ENCODE assay signal across 8 cellular contexts in the genomic region with DNA sequence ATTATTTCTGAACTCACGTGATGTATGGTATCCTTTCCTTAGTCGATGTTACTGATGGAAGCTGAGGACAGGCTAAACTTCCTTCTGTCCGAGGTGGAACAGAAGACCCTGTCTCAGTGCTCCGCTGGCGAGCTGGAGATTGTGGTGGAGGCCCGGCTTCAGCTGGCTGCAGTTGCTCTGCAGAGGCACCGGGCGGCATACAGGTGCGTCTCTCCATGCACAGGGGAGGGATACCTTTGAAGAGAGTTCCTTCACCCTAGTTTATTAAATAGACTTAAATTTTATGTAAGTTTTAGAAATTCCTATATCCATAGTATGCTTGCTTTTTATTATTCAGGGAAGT.
DNase-seq lines count a peak whose midpoint lies in the region; ATAC-seq and TF ChIP-seq lines count a peak whose summit lies in the region.

No MANE protein-coding gene starts in this region.

- no peaks in the 10 kb centered on the region for H3K9me3 Mint-ChIP-seq in Caco-2 (ENCODE audit: unreplicated experiment)
- H3K9me3 Mint-ChIP-seq in chondrocyte (ENCODE audit: low read depth): no peaks in the 10 kb centered on the region
- no peaks in the 10 kb centered on the region for H3K9me3 Mint-ChIP-seq in natural killer cell

- no peaks in the 10 kb centered on the region for H3K27me3 Mint-ChIP-seq in Caco-2 (ENCODE audit: insufficient read depth, unreplicated experiment)
- no peaks in the 10 kb centered on the region for H3K27me3 Mint-ChIP-seq in chondrocyte (ENCODE audit: low read depth)
- no peaks in the 10 kb centered on the region for H3K27me3 Mint-ChIP-seq in natural killer cell (ENCODE audit: low read depth in 2 of 2)

- CTCF ChIA-PET in Caco-2 (lab: Charles Lee) (no interaction called here), RWPE1 (lab: Yijun Ruan, JAX) (interaction anchor here (0.6 to 0.7 kb wide), 4 partner anchors 21 to 685 kb away, joined by 3 to 4 read pairs (median 4); no protein-coding TSS in a partner anchor)

- peak overlapping the region; percentile 63 for H3K4me3 Mint-ChIP-seq in Caco-2 (ENCODE audit: unreplicated experiment)
- H3K4me3 Mint-ChIP-seq in chondrocyte (ENCODE audit: unreplicated experiment): peak overlapping the region; percentile 61
- H3K4me3 Mint-ChIP-seq in natural killer cell: peak overlapping the region; percentile 88

- no peaks in the 10 kb centered on the region for H3K36me3 ChIP-seq in Caco-2 (ENCODE audit: control insufficient read depth, insufficient read depth, low read length)

- no peaks in the 10 kb centered on the region for H3K9me3 ChIP-seq in Caco-2

- H3K27ac ChIP-seq in RWPE1: peak overlapping the region; percentile 36; the same call in 1 of the 2 replicates

- POLR2A ChIA-PET in Caco-2 (lab: Charles Lee) (no interaction called here), RWPE1 (lab: Yijun Ruan, JAX; ENCODE audit: low non-redundant PET) (no interaction called here)

- H3K36me3 Mint-ChIP-seq in Caco-2 (ENCODE audit: insufficient read depth, unreplicated experiment) (no peaks in the 10 kb centered on the region), chondrocyte (ENCODE audit: low read depth) (no peaks in the 10 kb centered on the region), natural killer cell (no peaks in the 10 kb centered on the region)

- TF ChIP-seq CTCF in Caco-2 (IDR thresholded peaks at IDR 0.05; ENCODE audit: insufficient read depth in 1 of 2, low read depth in 1 of 2, low read length in 1 of 2, severe bottlenecking in 1 of 2, unreplicated experiment in 1 of 2) (peak; percentile 20 to 26), RWPE1 (conservative IDR thresholded peaks at IDR 0.05; ENCODE audit: low read depth) (peak; percentile 46), chondrocyte (IDR thresholded peaks at IDR 0.05) (no peak), natural killer cell (IDR thresholded peaks at IDR 0.05) (no peak)

- no peaks in the 10 kb centered on the region for H3K4me1 Mint-ChIP-seq in Caco-2 (ENCODE audit: low read depth, unreplicated experiment)
- peaks cover 5% of the 10 kb centered on the region for H3K4me1 Mint-ChIP-seq in chondrocyte (ENCODE audit: low read depth)
- peaks cover 0 to 4% of the 10 kb centered on the region in 2 donors for H3K4me1 Mint-ChIP-seq in natural killer cell

- ATAC-seq in GM19372 (IDR thresholded peaks at IDR 0.05; ENCODE audit: low read depth, unreplicated experiment) (peak; percentile 85), HG03280 (IDR thresholded peaks at IDR 0.05; ENCODE audit: unreplicated experiment) (peak; percentile 36), natural killer cell (peak; percentile 36 to 60 (median 58))

- no TSS peak for BruUV-seq in Caco-2 (replicated peaks; lab: Mats Ljungman, UMichigan)

- H3K4me1 ChIP-seq in Caco-2: no peaks in the 10 kb centered on the region

- DNase-seq in Caco-2 (peak; percentile 35 to 44), RWPE1 (ENCODE audit: low spot score) (peak; percentile 27), chondrocyte (ENCODE audit: low spot score) (no peak), natural killer cell (no peak), nucleus accumbens (lab: John Stamatoyannopoulos, UW) (no peak), SW 1271 (lab: John Stamatoyannopoulos, UW) (no peak)

- no peak overlapping the region for H3K4me3 ChIP-seq in Caco-2 (ENCODE audit: low read depth, low read length)

- intact Hi-C loops in Caco-2 (cut with micrococcal nuclease; ENCODE audit: unreplicated experiment): no loop called here
- intact Hi-C loops in natural killer cell (cut with micrococcal nuclease): no loop called here

- H3K27ac Mint-ChIP-seq in Caco-2 (ENCODE audit: unreplicated experiment): no peak overlapping the region
- peak overlapping the region; percentile 9 for H3K27ac Mint-ChIP-seq in chondrocyte (ENCODE audit: unreplicated experiment)
- peak overlapping the region; percentile 82 to 83 for H3K27ac Mint-ChIP-seq in natural killer cell

- no peaks in the 10 kb centered on the region for H3K27me3 ChIP-seq in Caco-2 (replicated peaks; ENCODE audit: control insufficient read depth, insufficient read depth, low read length)

Comparison
In these comparisons a context has a peak if more than half of its experiments do, and no peak if none do; other contexts are left out.
1. DNase-seq: peak in Caco-2 (2 of 2) and RWPE1 (single experiment); none in chondrocyte (single experiment), natural killer cell (single experiment), nucleus accumbens (0 of 56) and SW 1271 (0 of 2).
2. CTCF ChIP-seq: peak in Caco-2 (2 of 2) and RWPE1 (single experiment); none in chondrocyte (single experiment) and natural killer cell (single experiment).
3. Peak in every context shown above with its lines, with median percentiles within 50 percentile points of each other: H3K4me3 Mint-ChIP-seq and ATAC-seq.